Comparison of ENCODE assay signal across 1 cellular context in genomic region chr11:125941606-125942275, GRCh38.
A peak's percentile ranks its signal among the peaks of the same experiment; 100 is the strongest.
TF ChIP-seq lines count a peak whose summit lies in the region.

No MANE protein-coding gene starts in this region.

TF ChIP-seq in HepG2, 621 proteins besides CTCF, POLR2A, EP300 and RAD21 (continues in another document):
- TF ChIP-seq, protein P1, sequence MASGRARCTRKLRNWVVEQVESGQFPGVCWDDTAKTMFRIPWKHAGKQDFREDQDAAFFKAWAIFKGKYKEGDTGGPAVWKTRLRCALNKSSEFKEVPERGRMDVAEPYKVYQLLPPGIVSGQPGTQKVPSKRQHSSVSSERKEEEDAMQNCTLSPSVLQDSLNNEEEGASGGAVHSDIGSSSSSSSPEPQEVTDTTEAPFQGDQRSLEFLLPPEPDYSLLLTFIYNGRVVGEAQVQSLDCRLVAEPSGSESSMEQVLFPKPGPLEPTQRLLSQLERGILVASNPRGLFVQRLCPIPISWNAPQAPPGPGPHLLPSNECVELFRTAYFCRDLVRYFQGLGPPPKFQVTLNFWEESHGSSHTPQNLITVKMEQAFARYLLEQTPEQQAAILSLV (CRISPR knock-in tag; IDR thresholded peaks at IDR 0.05; ENCODE audit: borderline replicate concordance), result 0 out of 2 replicates have a peak, but pooled peaks have one; percentile 40
- 0 out of 2 replicates have a peak, but pooled peaks have one; percentile 36 for TF ChIP-seq ELF1 (CRISPR knock-in tag; IDR thresholded peaks at IDR 0.05)
- TF ChIP-seq NR2F6 (IDR thresholded peaks at IDR 0.05), result no peak
- 0 out of 2 replicates have a peak, but pooled peaks have one; percentile 25 for TF ChIP-seq NR2F6 (CRISPR knock-in tag; IDR thresholded peaks at IDR 0.05)
- TF ChIP-seq, protein P2, sequence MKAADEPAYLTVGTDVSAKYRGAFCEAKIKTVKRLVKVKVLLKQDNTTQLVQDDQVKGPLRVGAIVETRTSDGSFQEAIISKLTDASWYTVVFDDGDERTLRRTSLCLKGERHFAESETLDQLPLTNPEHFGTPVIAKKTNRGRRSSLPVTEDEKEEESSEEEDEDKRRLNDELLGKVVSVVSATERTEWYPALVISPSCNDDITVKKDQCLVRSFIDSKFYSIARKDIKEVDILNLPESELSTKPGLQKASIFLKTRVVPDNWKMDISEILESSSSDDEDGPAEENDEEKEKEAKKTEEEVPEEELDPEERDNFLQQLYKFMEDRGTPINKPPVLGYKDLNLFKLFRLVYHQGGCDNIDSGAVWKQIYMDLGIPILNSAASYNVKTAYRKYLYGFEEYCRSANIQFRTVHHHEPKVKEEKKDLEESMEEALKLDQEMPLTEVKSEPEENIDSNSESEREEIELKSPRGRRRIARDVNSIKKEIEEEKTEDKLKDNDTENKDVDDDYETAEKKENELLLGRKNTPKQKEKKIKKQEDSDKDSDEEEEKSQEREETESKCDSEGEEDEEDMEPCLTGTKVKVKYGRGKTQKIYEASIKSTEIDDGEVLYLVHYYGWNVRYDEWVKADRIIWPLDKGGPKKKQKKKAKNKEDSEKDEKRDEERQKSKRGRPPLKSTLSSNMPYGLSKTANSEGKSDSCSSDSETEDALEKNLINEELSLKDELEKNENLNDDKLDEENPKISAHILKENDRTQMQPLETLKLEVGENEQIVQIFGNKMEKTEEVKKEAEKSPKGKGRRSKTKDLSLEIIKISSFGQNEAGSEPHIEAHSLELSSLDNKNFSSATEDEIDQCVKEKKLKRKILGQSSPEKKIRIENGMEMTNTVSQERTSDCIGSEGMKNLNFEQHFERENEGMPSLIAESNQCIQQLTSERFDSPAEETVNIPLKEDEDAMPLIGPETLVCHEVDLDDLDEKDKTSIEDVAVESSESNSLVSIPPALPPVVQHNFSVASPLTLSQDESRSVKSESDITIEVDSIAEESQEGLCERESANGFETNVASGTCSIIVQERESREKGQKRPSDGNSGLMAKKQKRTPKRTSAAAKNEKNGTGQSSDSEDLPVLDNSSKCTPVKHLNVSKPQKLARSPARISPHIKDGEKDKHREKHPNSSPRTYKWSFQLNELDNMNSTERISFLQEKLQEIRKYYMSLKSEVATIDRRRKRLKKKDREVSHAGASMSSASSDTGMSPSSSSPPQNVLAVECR (CRISPR knock-in tag; IDR thresholded peaks at IDR 0.05; ENCODE audit: borderline replicate concordance), result peak; percentile 45; the same call in 1 of the 2 replicates
- TF ChIP-seq GATAD2A (CRISPR knock-in tag; IDR thresholded peaks at IDR 0.05), result peak; percentile 44; the same call in 1 of the 2 replicates
- TF ChIP-seq ZFP91 (CRISPR knock-in tag; IDR thresholded peaks at IDR 0.05; ENCODE audit: borderline replicate concordance), result peak; percentile 38; the same call in 1 of the 2 replicates
- 0 out of 2 replicates have a peak, but pooled peaks have one; percentile 24 for TF ChIP-seq MYC (CRISPR knock-in tag; IDR thresholded peaks at IDR 0.05; ENCODE audit: borderline replicate concordance)
- TF ChIP-seq BRCA1 (CRISPR knock-in tag; IDR thresholded peaks at IDR 0.05), result no peak
- peak; percentile 44; the same call in 1 of the 2 replicates for TF ChIP-seq KDM5B (CRISPR knock-in tag; IDR thresholded peaks at IDR 0.05; ENCODE audit: borderline replicate concordance)
- peak; percentile 50; the same call in 1 of the 2 replicates for TF ChIP-seq FOXO1 (CRISPR knock-in tag; IDR thresholded peaks at IDR 0.05)
- TF ChIP-seq MTF2 (CRISPR knock-in tag; IDR thresholded peaks at IDR 0.05; ENCODE audit: borderline replicate concordance), result no peak
- no peak for TF ChIP-seq GATA4 (IDR thresholded peaks at IDR 0.05; ENCODE audit: borderline replicate concordance, low read depth)
- peak; percentile 13; the same call in 1 of the 2 replicates for TF ChIP-seq BHLHE40 (IDR thresholded peaks at IDR 0.05; ENCODE audit: low read length)
- TF ChIP-seq ZNF879 (CRISPR knock-in tag; IDR thresholded peaks at IDR 0.05), result no peak
- peak; percentile 84 for TF ChIP-seq STAG1 (CRISPR knock-in tag; IDR thresholded peaks at IDR 0.05)
- TF ChIP-seq, protein P3, sequence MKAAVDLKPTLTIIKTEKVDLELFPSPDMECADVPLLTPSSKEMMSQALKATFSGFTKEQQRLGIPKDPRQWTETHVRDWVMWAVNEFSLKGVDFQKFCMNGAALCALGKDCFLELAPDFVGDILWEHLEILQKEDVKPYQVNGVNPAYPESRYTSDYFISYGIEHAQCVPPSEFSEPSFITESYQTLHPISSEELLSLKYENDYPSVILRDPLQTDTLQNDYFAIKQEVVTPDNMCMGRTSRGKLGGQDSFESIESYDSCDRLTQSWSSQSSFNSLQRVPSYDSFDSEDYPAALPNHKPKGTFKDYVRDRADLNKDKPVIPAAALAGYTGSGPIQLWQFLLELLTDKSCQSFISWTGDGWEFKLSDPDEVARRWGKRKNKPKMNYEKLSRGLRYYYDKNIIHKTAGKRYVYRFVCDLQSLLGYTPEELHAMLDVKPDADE (CRISPR knock-in tag; IDR thresholded peaks at IDR 0.05), result no peak
- no peak for TF ChIP-seq ZNF317 (CRISPR knock-in tag; IDR thresholded peaks at IDR 0.05)
- TF ChIP-seq SP4 (CRISPR knock-in tag; IDR thresholded peaks at IDR 0.05), result peak; percentile 27; the same call in 1 of the 2 replicates
- no peak for TF ChIP-seq ZNF713 (CRISPR knock-in tag; IDR thresholded peaks at IDR 0.05)
- peak in 1 of 2 experiments; percentile 69; a peak in 2 of 4 replicates for TF ChIP-seq HMGXB4 (CRISPR knock-in tag; IDR thresholded peaks at IDR 0.05; ENCODE audit: borderline replicate concordance in 1 of 2, low read depth in 1 of 2)
- TF ChIP-seq SOX5 (CRISPR knock-in tag; IDR thresholded peaks at IDR 0.05; ENCODE audit: borderline replicate concordance), result no peak; the same call in 1 of the 2 replicates
- TF ChIP-seq HOXA3 (CRISPR knock-in tag; IDR thresholded peaks at IDR 0.05), result no peak; the same call in 1 of the 2 replicates
- no peak for TF ChIP-seq ZNF232 (CRISPR knock-in tag; IDR thresholded peaks at IDR 0.05; ENCODE audit: borderline replicate concordance)
- TF ChIP-seq ZFYVE20 (CRISPR knock-in tag; IDR thresholded peaks at IDR 0.05; ENCODE audit: borderline replicate concordance, low read depth), result no peak
- no peak for TF ChIP-seq ZNF7 (CRISPR knock-in tag; IDR thresholded peaks at IDR 0.05)
- TF ChIP-seq ZNF614 (CRISPR knock-in tag; IDR thresholded peaks at IDR 0.05; ENCODE audit: borderline replicate concordance), result peak; percentile 76; the same call in 1 of the 2 replicates
- no peak for TF ChIP-seq NFE2L2 (IDR thresholded peaks at IDR 0.05; ENCODE audit: low read length)
- no peak for TF ChIP-seq CHD2 (IDR thresholded peaks at IDR 0.05; ENCODE audit: low read depth, low read length)
- TF ChIP-seq CSRNP2 (CRISPR knock-in tag; conservative IDR thresholded peaks at IDR 0.05; ENCODE audit: low read depth), result no peak
- no peak for TF ChIP-seq ZNF562 (CRISPR knock-in tag; IDR thresholded peaks at IDR 0.05; ENCODE audit: borderline replicate concordance)
- no peak for TF ChIP-seq ZNF263 (CRISPR knock-in tag; IDR thresholded peaks at IDR 0.05)
- TF ChIP-seq POGZ (CRISPR knock-in tag; IDR thresholded peaks at IDR 0.05), result no peak
- TF ChIP-seq RCOR2 (CRISPR knock-in tag; IDR thresholded peaks at IDR 0.05), result no peak
- TF ChIP-seq FIP1L1 (IDR thresholded peaks at IDR 0.05; ENCODE audit: borderline replicate concordance, insufficient read depth, low read depth, low read length), result no peak
- TF ChIP-seq TFAP4 (IDR thresholded peaks at IDR 0.05; ENCODE audit: borderline replicate concordance, low read depth), result 0 out of 2 replicates have a peak, but pooled peaks have one; percentile 22
- peak; percentile 57 for TF ChIP-seq SALL1 (CRISPR knock-in tag; IDR thresholded peaks at IDR 0.05)
- TF ChIP-seq FOXA1 (IDR thresholded peaks at IDR 0.05), result no peak
- peak; percentile 33 for TF ChIP-seq FOXA1 (CRISPR knock-in tag; IDR thresholded peaks at IDR 0.05)
- no peak for TF ChIP-seq ZNF367 (CRISPR knock-in tag; IDR thresholded peaks at IDR 0.05; ENCODE audit: borderline replicate concordance)
- peak; percentile 32; the same call in 1 of the 2 replicates for TF ChIP-seq KDM2A (CRISPR knock-in tag; IDR thresholded peaks at IDR 0.05; ENCODE audit: borderline replicate concordance, low read depth)
- no peak for TF ChIP-seq ZNF850 (CRISPR knock-in tag; conservative IDR thresholded peaks at IDR 0.05)
- TF ChIP-seq ARID5B (CRISPR knock-in tag; IDR thresholded peaks at IDR 0.05), result 0 out of 2 replicates have a peak, but pooled peaks have one; percentile 27
- no peak for TF ChIP-seq SMAD3 (CRISPR knock-in tag; IDR thresholded peaks at IDR 0.05)
- 0 out of 2 replicates have a peak, but pooled peaks have one; percentile 47 for TF ChIP-seq SAP130 (CRISPR knock-in tag; IDR thresholded peaks at IDR 0.05; ENCODE audit: low read depth)
- TF ChIP-seq, protein P4, sequence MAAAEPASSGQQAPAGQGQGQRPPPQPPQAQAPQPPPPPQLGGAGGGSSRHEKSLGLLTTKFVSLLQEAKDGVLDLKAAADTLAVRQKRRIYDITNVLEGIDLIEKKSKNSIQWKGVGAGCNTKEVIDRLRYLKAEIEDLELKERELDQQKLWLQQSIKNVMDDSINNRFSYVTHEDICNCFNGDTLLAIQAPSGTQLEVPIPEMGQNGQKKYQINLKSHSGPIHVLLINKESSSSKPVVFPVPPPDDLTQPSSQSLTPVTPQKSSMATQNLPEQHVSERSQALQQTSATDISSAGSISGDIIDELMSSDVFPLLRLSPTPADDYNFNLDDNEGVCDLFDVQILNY (CRISPR knock-in tag; conservative IDR thresholded peaks at IDR 0.05), result no peak
- TF ChIP-seq ZNF772 (CRISPR knock-in tag; IDR thresholded peaks at IDR 0.05), result no peak
- TF ChIP-seq ZSCAN9 (CRISPR knock-in tag; IDR thresholded peaks at IDR 0.05; ENCODE audit: borderline replicate concordance), result no peak
